8 cellular contexts compared by ENCODE assay signal in genomic region chr6:21588812-21589811, GRCh38. TPM values are rescaled to one million over a fixed set of nuclear protein-coding genes. Genes with fewer than 3 reads are reported as not detected.
DNase-seq lines count a peak whose midpoint lies in the region; ATAC-seq and TF ChIP-seq lines count a peak whose summit lies in the region.

No MANE protein-coding gene starts in this region.

- no peaks in the 10 kb centered on the region for H3K9me2 ChIP-seq in GM23338 (ENCODE audit: insufficient read depth)

- peaks cover 10% of the 10 kb centered on the region for H3K79me2 ChIP-seq in GM23338 (replicated peaks; ENCODE audit: insufficient read depth)

- H3K4me3 ChIP-seq in GM23338 (peak overlapping the region; percentile 72), fibroblast of the aortic adventitia (ENCODE audit: low read depth, low read length) (peak overlapping the region; percentile 77), subcutaneous abdominal adipose tissue (ENCODE audit: low read depth in 1 of 5, low read length in 5 of 5) (peak overlapping the region; percentile 84 to 97 (median 96))

- no peaks in the 10 kb centered on the region for H4K20me1 ChIP-seq in GM23338 (replicated peaks; ENCODE audit: insufficient read depth)

- peaks cover 6% of the 10 kb centered on the region; the same call in 1 of the 2 replicates for H3F3A ChIP-seq in GM23338 (replicated peaks; ENCODE audit: low read depth)

- H3K27me3 ChIP-seq in GM23338 (ENCODE audit: insufficient read depth) (peaks cover 29% of the 10 kb centered on the region), subcutaneous abdominal adipose tissue (ENCODE audit: control insufficient read depth in 5 of 5, insufficient read depth in 4 of 5, low read length in 5 of 5) (no peaks in the 10 kb centered on the region)

- ATAC-seq in GM23338, result peak; percentile 43

- peak; percentile 83 to 94 for TF ChIP-seq CTCF in GM23338 (conservative IDR thresholded peaks at IDR 0.05; ENCODE audit: low read depth in 2 of 2)
- TF ChIP-seq CTCF in LNCAP (IDR thresholded peaks at IDR 0.05), result peak; percentile 75
- peak; percentile 95 for TF ChIP-seq CTCF in fibroblast of the aortic adventitia (IDR thresholded peaks at IDR 0.05; ENCODE audit: insufficient read depth, low read length)
- TF ChIP-seq CTCF in nephron progenitor cell (IDR thresholded peaks at IDR 0.05), result peak; percentile 85

- H3K4me2 ChIP-seq in GM23338, result peak overlapping the region; percentile 99

- peaks cover 16% of the 10 kb centered on the region for H3K4me1 Mint-ChIP-seq in GM23338
- peaks cover 28% of the 10 kb centered on the region for H3K4me1 Mint-ChIP-seq in nephron progenitor cell

- peak overlapping the region; percentile 95 for H3K4me3 Mint-ChIP-seq in GM23338
- peak overlapping the region; percentile 98 for H3K4me3 Mint-ChIP-seq in nephron progenitor cell

- no peaks in the 10 kb centered on the region for H3K9me3 ChIP-seq in ES-I3 (ENCODE audit: control insufficient read depth, insufficient read depth, low read length)
- H3K9me3 ChIP-seq in subcutaneous abdominal adipose tissue (ENCODE audit: control insufficient read depth in 5 of 5, low read length in 5 of 5), result no peaks in the 10 kb centered on the region

- H3K4me1 ChIP-seq in ES-I3 (ENCODE audit: insufficient read depth, low read length), result peaks cover 9% of the 10 kb centered on the region; the same call in 1 of the 2 replicates
- peaks cover 17% of the 10 kb centered on the region for H3K4me1 ChIP-seq in GM23338 (ENCODE audit: insufficient read depth)
- peaks cover 1 to 42% (median 40%) of the 10 kb centered on the region in 5 donors for H3K4me1 ChIP-seq in subcutaneous abdominal adipose tissue (ENCODE audit: control insufficient read depth in 5 of 5, insufficient read depth in 5 of 5, low read length in 5 of 5)

- H3K9ac ChIP-seq in ES-I3 (ENCODE audit: low read depth, low read length) (peak overlapping the region; percentile 87), subcutaneous abdominal adipose tissue (ENCODE audit: low read length in 5 of 5) (peak overlapping the region; percentile 7 to 82 (median 75))

- H3K27ac Mint-ChIP-seq in GM23338 (no peak overlapping the region), nephron progenitor cell (peak overlapping the region; percentile 96)

- no peaks in the 10 kb centered on the region for H3K9me3 Mint-ChIP-seq in GM23338
- peaks cover 13% of the 10 kb centered on the region for H3K9me3 Mint-ChIP-seq in nephron progenitor cell

- H3K36me3 ChIP-seq in ES-I3 (ENCODE audit: insufficient read depth, low read length), result no peaks in the 10 kb centered on the region
- H3K36me3 ChIP-seq in GM23338 (ENCODE audit: insufficient read depth), result no peaks in the 10 kb centered on the region
- no peaks in the 10 kb centered on the region for H3K36me3 ChIP-seq in subcutaneous abdominal adipose tissue (ENCODE audit: control insufficient read depth in 5 of 5, insufficient read depth in 5 of 5, low read length in 5 of 5)

- H2AFZ ChIP-seq in GM23338, result peak overlapping the region; percentile 95

- H3K27me3 Mint-ChIP-seq in GM23338 (ENCODE audit: insufficient read depth, low read depth, poor library complexity) (peaks cover 19% of the 10 kb centered on the region), nephron progenitor cell (ENCODE audit: low read depth, poor library complexity) (peaks cover 5% of the 10 kb centered on the region)

- H3K27ac ChIP-seq in GM23338 (ENCODE audit: low read depth) (no peak overlapping the region), subcutaneous abdominal adipose tissue (ENCODE audit: low read depth, low read length) (peak overlapping the region; percentile 91)

- DNase-seq in GM23338 (ENCODE audit: low spot score) (peak; percentile 94), RPMI7951 (ENCODE audit: low read depth) (peak; percentile 82), fibroblast of the aortic adventitia (ENCODE audit: low read depth) (peak; percentile 90), nephron progenitor cell (peak; percentile 93)
- DNase-seq in activated T-helper 9 cell treated with anti-CD3 and anti-CD28 coated beads, Interleukin-2, amount 50 U/mL, for 16 hours (ENCODE audit: low read depth), result peak; percentile 61

- H3K36me3 Mint-ChIP-seq in GM23338 (ENCODE audit: low read depth) (no peaks in the 10 kb centered on the region), nephron progenitor cell (ENCODE audit: low read depth) (peaks cover 6% of the 10 kb centered on the region)

TF ChIP-seq in GM23338, 12 proteins besides CTCF, POLR2A, EP300 and RAD21 (continues in another document):
- TF ChIP-seq JUNB (IDR thresholded peaks at IDR 0.05; ENCODE audit: unreplicated experiment), result no peak
- TF ChIP-seq NANOG (IDR thresholded peaks at IDR 0.05; ENCODE audit: borderline replicate concordance), result no peak
- no peak for TF ChIP-seq ZNF331 (CRISPR knock-in tag; IDR thresholded peaks at IDR 0.05; ENCODE audit: low read depth)
- TF ChIP-seq POLR2AphosphoS5 (IDR thresholded peaks at IDR 0.05; ENCODE audit: low read depth), result no peak
- TF ChIP-seq REST (IDR thresholded peaks at IDR 0.05; ENCODE audit: unreplicated experiment), result no peak
- no peak for TF ChIP-seq STAT1 (IDR thresholded peaks at IDR 0.05; ENCODE audit: unreplicated experiment)

RNA-seq across cellular contexts. Expression of gene SOX4, which starts 4.4 kb away (rescaled TPM):
- 156 and 164 TPM in 2 replicates for total RNA-seq in GM23338 (2014; rRNA removed; shearing (Covaris generic))
- polyA plus RNA-seq in GM23338 (2016; fragmentation: Nextera tagmentation; extraction: Ambion mirVana), result 235 and 245 TPM in 2 replicates
- 10.8 and 12.9 TPM in 2 replicates for total RNA-seq in RPMI7951 (2014; rRNA removed; shearing (Covaris generic))
- 12.4 and 66.9 TPM in 2 replicates for total RNA-seq in fibroblast of the aortic adventitia (ENCODE audit: low replicate concordance)
